In the genomic region with DNA sequence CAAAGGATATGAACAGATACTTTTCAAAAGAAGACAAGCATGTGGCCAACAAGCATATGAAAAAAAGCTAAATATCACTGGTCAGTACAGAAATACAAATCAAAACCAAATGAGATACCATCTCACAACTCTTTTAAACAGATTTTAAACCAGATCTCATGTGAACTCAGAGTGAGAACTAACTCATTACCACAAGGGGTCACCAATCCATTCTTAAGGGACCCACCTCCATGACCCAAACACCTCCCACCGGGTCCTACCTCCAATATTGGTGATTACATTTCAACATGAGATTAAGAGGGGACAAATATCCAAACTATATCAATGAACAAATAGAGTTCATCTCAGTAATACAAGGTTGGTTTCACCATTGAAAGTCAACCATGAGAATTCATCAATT, we compare ENCODE assay signal across 1 cellular context.
TF ChIP-seq lines count a peak whose summit lies in the region.

No MANE protein-coding gene starts in this region.

TF ChIP-seq in WTC11, 78 proteins besides CTCF, POLR2A, EP300 and RAD21:
- TF ChIP-seq, protein P1, sequence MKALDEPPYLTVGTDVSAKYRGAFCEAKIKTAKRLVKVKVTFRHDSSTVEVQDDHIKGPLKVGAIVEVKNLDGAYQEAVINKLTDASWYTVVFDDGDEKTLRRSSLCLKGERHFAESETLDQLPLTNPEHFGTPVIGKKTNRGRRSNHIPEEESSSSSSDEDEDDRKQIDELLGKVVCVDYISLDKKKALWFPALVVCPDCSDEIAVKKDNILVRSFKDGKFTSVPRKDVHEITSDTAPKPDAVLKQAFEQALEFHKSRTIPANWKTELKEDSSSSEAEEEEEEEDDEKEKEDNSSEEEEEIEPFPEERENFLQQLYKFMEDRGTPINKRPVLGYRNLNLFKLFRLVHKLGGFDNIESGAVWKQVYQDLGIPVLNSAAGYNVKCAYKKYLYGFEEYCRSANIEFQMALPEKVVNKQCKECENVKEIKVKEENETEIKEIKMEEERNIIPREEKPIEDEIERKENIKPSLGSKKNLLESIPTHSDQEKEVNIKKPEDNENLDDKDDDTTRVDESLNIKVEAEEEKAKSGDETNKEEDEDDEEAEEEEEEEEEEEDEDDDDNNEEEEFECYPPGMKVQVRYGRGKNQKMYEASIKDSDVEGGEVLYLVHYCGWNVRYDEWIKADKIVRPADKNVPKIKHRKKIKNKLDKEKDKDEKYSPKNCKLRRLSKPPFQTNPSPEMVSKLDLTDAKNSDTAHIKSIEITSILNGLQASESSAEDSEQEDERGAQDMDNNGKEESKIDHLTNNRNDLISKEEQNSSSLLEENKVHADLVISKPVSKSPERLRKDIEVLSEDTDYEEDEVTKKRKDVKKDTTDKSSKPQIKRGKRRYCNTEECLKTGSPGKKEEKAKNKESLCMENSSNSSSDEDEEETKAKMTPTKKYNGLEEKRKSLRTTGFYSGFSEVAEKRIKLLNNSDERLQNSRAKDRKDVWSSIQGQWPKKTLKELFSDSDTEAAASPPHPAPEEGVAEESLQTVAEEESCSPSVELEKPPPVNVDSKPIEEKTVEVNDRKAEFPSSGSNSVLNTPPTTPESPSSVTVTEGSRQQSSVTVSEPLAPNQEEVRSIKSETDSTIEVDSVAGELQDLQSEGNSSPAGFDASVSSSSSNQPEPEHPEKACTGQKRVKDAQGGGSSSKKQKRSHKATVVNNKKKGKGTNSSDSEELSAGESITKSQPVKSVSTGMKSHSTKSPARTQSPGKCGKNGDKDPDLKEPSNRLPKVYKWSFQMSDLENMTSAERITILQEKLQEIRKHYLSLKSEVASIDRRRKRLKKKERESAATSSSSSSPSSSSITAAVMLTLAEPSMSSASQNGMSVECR (CRISPR knock-in tag; IDR thresholded peaks at IDR 0.05; ENCODE audit: borderline replicate concordance): no peak
- TF ChIP-seq RELA (CRISPR knock-in tag; IDR thresholded peaks at IDR 0.05; ENCODE audit: borderline replicate concordance): no peak
- TF ChIP-seq, protein P2, sequence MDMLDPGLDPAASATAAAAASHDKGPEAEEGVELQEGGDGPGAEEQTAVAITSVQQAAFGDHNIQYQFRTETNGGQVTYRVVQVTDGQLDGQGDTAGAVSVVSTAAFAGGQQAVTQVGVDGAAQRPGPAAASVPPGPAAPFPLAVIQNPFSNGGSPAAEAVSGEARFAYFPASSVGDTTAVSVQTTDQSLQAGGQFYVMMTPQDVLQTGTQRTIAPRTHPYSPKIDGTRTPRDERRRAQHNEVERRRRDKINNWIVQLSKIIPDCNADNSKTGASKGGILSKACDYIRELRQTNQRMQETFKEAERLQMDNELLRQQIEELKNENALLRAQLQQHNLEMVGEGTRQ (CRISPR knock-in tag; IDR thresholded peaks at IDR 0.05): no peak
- no peak for TF ChIP-seq JUN (CRISPR knock-in tag; IDR thresholded peaks at IDR 0.05)
- TF ChIP-seq GRHL2 (CRISPR knock-in tag; IDR thresholded peaks at IDR 0.05; ENCODE audit: insufficient replicate concordance, severe bottlenecking): no peak
- TF ChIP-seq, protein P3, sequence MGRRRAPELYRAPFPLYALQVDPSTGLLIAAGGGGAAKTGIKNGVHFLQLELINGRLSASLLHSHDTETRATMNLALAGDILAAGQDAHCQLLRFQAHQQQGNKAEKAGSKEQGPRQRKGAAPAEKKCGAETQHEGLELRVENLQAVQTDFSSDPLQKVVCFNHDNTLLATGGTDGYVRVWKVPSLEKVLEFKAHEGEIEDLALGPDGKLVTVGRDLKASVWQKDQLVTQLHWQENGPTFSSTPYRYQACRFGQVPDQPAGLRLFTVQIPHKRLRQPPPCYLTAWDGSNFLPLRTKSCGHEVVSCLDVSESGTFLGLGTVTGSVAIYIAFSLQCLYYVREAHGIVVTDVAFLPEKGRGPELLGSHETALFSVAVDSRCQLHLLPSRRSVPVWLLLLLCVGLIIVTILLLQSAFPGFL (CRISPR knock-in tag; IDR thresholded peaks at IDR 0.05; ENCODE audit: borderline replicate concordance): no peak
- no peak for TF ChIP-seq FOXP1 (CRISPR knock-in tag; IDR thresholded peaks at IDR 0.05; ENCODE audit: borderline replicate concordance)
- TF ChIP-seq TP53 (CRISPR knock-in tag; IDR thresholded peaks at IDR 0.05): no peak
- TF ChIP-seq NR1H2 (CRISPR knock-in tag; IDR thresholded peaks at IDR 0.05): no peak
- TF ChIP-seq ZNF138 (CRISPR knock-in tag; conservative IDR thresholded peaks at IDR 0.05): no peak
